In the genomic region with DNA sequence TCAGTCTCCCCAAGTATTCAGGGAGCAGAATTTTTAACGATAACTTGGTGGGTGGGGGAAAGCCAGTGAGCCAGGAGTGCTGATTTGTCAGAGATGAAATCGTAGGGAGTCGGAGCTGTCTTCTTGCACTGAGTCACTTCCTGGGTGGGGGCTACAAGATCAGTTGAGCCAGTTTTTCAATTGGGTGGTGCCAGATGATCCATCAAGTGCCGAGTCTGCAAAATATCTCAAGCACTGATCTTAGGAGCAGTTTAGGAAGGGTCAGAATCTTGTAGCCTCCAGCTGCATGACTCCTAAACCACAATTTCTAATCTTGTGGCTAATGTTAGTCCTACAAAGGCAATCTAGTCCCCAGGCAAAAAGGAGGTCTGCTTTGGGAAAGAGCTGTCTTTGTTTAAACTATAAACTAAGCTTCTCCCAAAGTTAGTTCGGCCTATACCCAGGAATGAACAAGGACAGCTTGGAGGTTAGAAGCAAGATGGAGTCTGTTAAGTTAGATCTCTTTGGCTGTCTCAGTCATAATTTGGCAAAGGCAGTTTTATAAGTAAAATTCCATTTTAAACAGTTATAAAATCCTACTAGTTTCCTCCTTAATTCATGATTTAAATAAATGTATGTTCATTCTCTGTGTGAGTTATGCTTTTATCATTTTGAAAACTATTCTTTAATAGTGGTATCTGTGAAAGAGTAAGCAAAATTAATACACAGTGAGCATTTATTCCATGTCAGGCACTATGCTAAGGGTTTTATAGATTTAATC, we compare ENCODE assay signal across 12 cellular contexts. TPM values are rescaled to one million over a fixed set of nuclear protein-coding genes. Genes with fewer than 3 reads are reported as not detected.
DNase-seq lines count a peak whose midpoint lies in the region; ATAC-seq and TF ChIP-seq lines count a peak whose summit lies in the region.
"Had no signal": no experiment of that assay in that cellular context is flagged by ENCODE, and none has a peak within 500 bp of the region (broad histone marks: within the 10 kb centered on the region; RNA-seq: fewer than 3 reads in every experiment).

No MANE protein-coding gene starts in this region.

- intact Hi-C loops in Right ventricle myocardium superior (cut with DNase I): no loop called here
- intact Hi-C loops in stomach (cut with DNase I; ENCODE audit: low total_unique reads): no loop called here

- peaks cover 11% of the 10 kb centered on the region for H3K36me3 Mint-ChIP-seq in activated CD4-positive, alpha-beta memory T cell treated with anti-CD3 and anti-CD28 coated beads, Interleukin-2, amount 10 ng/mL, durations not matched to agents 7 days and 5 days (ENCODE audit: low read depth)

- no peak overlapping the region for H2AFZ ChIP-seq in hepatocyte

- no peaks in the 10 kb centered on the region for H3K79me2 ChIP-seq in hepatocyte

- no peak overlapping the region for H3K4me2 ChIP-seq in hepatocyte

- peak overlapping the region; percentile 25 for H3K4me3 Mint-ChIP-seq in activated CD4-positive, alpha-beta memory T cell treated with anti-CD3 and anti-CD28 coated beads, Interleukin-2, amount 10 ng/mL, durations not matched to agents 7 days and 5 days
- H3K4me3 Mint-ChIP-seq: brain had no signal

- DNase-seq in cardiac muscle cell (ENCODE audit: low read depth in 1 of 2, low spot score in 1 of 2) (peak in 1 of 2 donors; percentile 71), Right ventricle myocardium superior (no peak), hepatocyte (ENCODE audit: low spot score) (peak; percentile 16), stomach (no peak), NCI-H526 treated with DMSO at 0.1 percent for 48 hours (lab: John Stamatoyannopoulos, UW) (no peak)
- DNase-seq in activated CD4-positive, alpha-beta memory T cell treated with anti-CD3 and anti-CD28 coated beads, Interleukin-2, amount 10 ng/mL, durations not matched to agents 7 days and 5 days: peak; percentile 61
- DNase-seq: COR-L47 had no signal

- H3K27ac ChIP-seq in cardiac muscle cell: peak overlapping the region; percentile 53
- H3K27ac ChIP-seq in hepatocyte: peak overlapping the region; percentile 96
- peak overlapping the region; percentile 4 to 89 (median 81) for H3K27ac ChIP-seq in stomach
- H3K27ac ChIP-seq: HL-60 had no signal

- no peaks in the 10 kb centered on the region for H4K20me1 ChIP-seq in hepatocyte (ENCODE audit: insufficient read depth, poor library complexity, severe bottlenecking)

- POLR2A ChIA-PET in activated CD4-positive, alpha-beta memory T cell treated with anti-CD3 and anti-CD28 coated beads, Interleukin-2, amount 10 ng/mL, durations not matched to agents 7 days and 5 days (lab: Charles Lee): interaction anchor here (1.1 to 1.6 kb wide), 5 partner anchors 15 to 169 kb away, joined by 3 to 10 read pairs (median 4); partner anchors contain the start of genes LRIG2 and SLC16A1

- H3K9me3 ChIP-seq in cardiac muscle cell (ENCODE audit: low read depth) (no peaks in the 10 kb centered on the region), hepatocyte (ENCODE audit: low read depth) (no peaks in the 10 kb centered on the region), stomach (no peaks in the 10 kb centered on the region)

- no peaks in the 10 kb centered on the region for H3K9me2 ChIP-seq in hepatocyte (replicated peaks; ENCODE audit: insufficient read depth)

- no peak for TF ChIP-seq EP300 in stomach (IDR thresholded peaks at IDR 0.05)

- CTCF ChIA-PET in activated CD4-positive, alpha-beta memory T cell treated with anti-CD3 and anti-CD28 coated beads, Interleukin-2, amount 10 ng/mL, durations not matched to agents 7 days and 5 days (lab: Charles Lee): interaction anchor here (0.8 to 2.4 kb wide), 4 partner anchors 22 to 168 kb away, joined by 3 to 11 read pairs (median 4); partner anchors contain the start of gene LRIG2

- TF ChIP-seq POLR2A in stomach (IDR thresholded peaks at IDR 0.05): no peak

- H3K9me3 Mint-ChIP-seq in activated CD4-positive, alpha-beta memory T cell treated with anti-CD3 and anti-CD28 coated beads, Interleukin-2, amount 10 ng/mL, durations not matched to agents 7 days and 5 days: peaks cover 3% of the 10 kb centered on the region

- no peak for TF ChIP-seq CTCF in cardiac muscle cell (IDR thresholded peaks at IDR 0.05; ENCODE audit: low read depth, low read length)
- no peak for TF ChIP-seq CTCF in hepatocyte (IDR thresholded peaks at IDR 0.05; ENCODE audit: poor library complexity)
- no peak for TF ChIP-seq CTCF in stomach (IDR thresholded peaks at IDR 0.05)

- H3K27me3 ChIP-seq in cardiac muscle cell: no peaks in the 10 kb centered on the region
- no peaks in the 10 kb centered on the region for H3K27me3 ChIP-seq in hepatocyte
- no peaks in the 10 kb centered on the region for H3K27me3 ChIP-seq in stomach

- H3K27me3 Mint-ChIP-seq in activated CD4-positive, alpha-beta memory T cell treated with anti-CD3 and anti-CD28 coated beads, Interleukin-2, amount 10 ng/mL, durations not matched to agents 7 days and 5 days: no peaks in the 10 kb centered on the region
- H3K27me3 Mint-ChIP-seq: brain had no signal

- H3K4me1 ChIP-seq in cardiac muscle cell (ENCODE audit: low read depth) (no peaks in the 10 kb centered on the region), hepatocyte (ENCODE audit: insufficient read depth) (peaks cover 30% of the 10 kb centered on the region), stomach (peaks cover 15 to 41% (median 30%) of the 10 kb centered on the region in 4 donors)

- H3K4me1 Mint-ChIP-seq in activated CD4-positive, alpha-beta memory T cell treated with anti-CD3 and anti-CD28 coated beads, Interleukin-2, amount 10 ng/mL, durations not matched to agents 7 days and 5 days: peaks cover 35% of the 10 kb centered on the region

- H3K27ac Mint-ChIP-seq in activated CD4-positive, alpha-beta memory T cell treated with anti-CD3 and anti-CD28 coated beads, Interleukin-2, amount 10 ng/mL, durations not matched to agents 7 days and 5 days: peak overlapping the region; percentile 73

- peaks cover 4% of the 10 kb centered on the region for H3K36me3 ChIP-seq in cardiac muscle cell
- no peaks in the 10 kb centered on the region for H3K36me3 ChIP-seq in hepatocyte (replicated peaks; ENCODE audit: insufficient read depth, low read depth)
- no peaks in the 10 kb centered on the region for H3K36me3 ChIP-seq in stomach

- no peak for ATAC-seq in Right ventricle myocardium superior (ENCODE audit: poor library complexity)
- ATAC-seq in HG03097 (IDR thresholded peaks at IDR 0.05; ENCODE audit: low FRiP score, unreplicated experiment): no peak
- no peak for ATAC-seq in GM19324 (IDR thresholded peaks at IDR 0.05; ENCODE audit: low FRiP score, unreplicated experiment)
- ATAC-seq: sciatic nerve had no signal

- H3K4me3 ChIP-seq in cardiac muscle cell: no peak overlapping the region
- no peak overlapping the region for H3K4me3 ChIP-seq in hepatocyte
- H3K4me3 ChIP-seq in stomach: no peak overlapping the region

- WGBS in hepatocyte (ENCODE audit: low lambda C conversion rate, missing lambda C conversion rate): 57% methylated on average over 5 of the region's 5 CpGs
- 34 to 57% (median 45%) methylated on average over 5 of the region's 5 CpGs for WGBS in stomach, 5 donors

RNA-seq across cellular contexts. Expression of gene SLC16A1, which starts 51.7 kb away (rescaled TPM):
- total RNA-seq in cardiac muscle cell (130 and 137 TPM in 2 replicates), Right ventricle myocardium superior (130 TPM), hepatocyte (55.1 and 58.6 TPM in 2 replicates), stomach (100 to 1,000 TPM in 1 of 5 donors, 10 to 100 TPM in 4; 12.5 to 127 (median 32.6) TPM)
- polyA plus RNA-seq in cardiac muscle cell (146 and 163 TPM in 2 replicates), hepatocyte (35.0 and 43.7 TPM in 2 replicates), stomach (1 to 10 TPM; 4.9 to 10.0 (median 7.8) TPM)
- total RNA-seq in activated CD4-positive, alpha-beta memory T cell treated with anti-CD3 and anti-CD28 coated beads, Interleukin-2, amount 10 ng/mL, durations not matched to agents 7 days and 5 days: 10 to 100 TPM; 59.0 to 61.4 TPM

Comparison
In these comparisons a context has a peak if more than half of its experiments do, and no peak if none do; other contexts are left out.
1. DNase-seq: peak in activated CD4-positive, alpha-beta memory T cell treated with anti-CD3 and anti-CD28 coated beads, Interleukin-2, amount 10 ng/mL, durations not matched to agents 7 days and 5 days (single experiment) and hepatocyte (single experiment); none in Right ventricle myocardium superior (single experiment), stomach (single experiment) and NCI-H526 treated with DMSO at 0.1 percent for 48 hours (single experiment).
2. Peak in every context shown above with its lines, with median percentiles within 50 percentile points of each other: H3K27ac ChIP-seq.